Comparison of ENCODE assay signal across 14 cellular contexts in genomic region chr17:7515912-7516610, GRCh38. TPM values are rescaled to one million over a fixed set of nuclear protein-coding genes. Genes with fewer than 3 reads are reported as not detected.
DNase-seq lines count a peak whose midpoint lies in the region; ATAC-seq and TF ChIP-seq lines count a peak whose summit lies in the region.
"Had no signal": no experiment of that assay in that cellular context is flagged by ENCODE, and none has a peak within 500 bp of the region (broad histone marks: within the 10 kb centered on the region; RNA-seq: fewer than 3 reads in every experiment).

No MANE protein-coding gene starts in this region.

- no peaks in the 10 kb centered on the region for H3K27me3 ChIP-seq in colonic mucosa

- H3K36me3 ChIP-seq in colonic mucosa: peaks cover 13% of the 10 kb centered on the region

- no peak overlapping the region for H3K4me3 ChIP-seq in colonic mucosa
- H3K4me3 ChIP-seq: GM12878, SK-N-MC had no signal

- H3K9ac ChIP-seq in colonic mucosa (ENCODE audit: low read depth in 2 of 2, low read length in 2 of 2): peak overlapping the region in 1 of 2 donors; percentile 21

- peak; percentile 61 for DNase-seq in MV-4-11 (lab: John Stamatoyannopoulos, UW)
- DNase-seq in colonic mucosa: peak; percentile 74
- DNase-seq in HCEC 1CT: no peak
- DNase-seq: activated naive CD8-positive, alpha-beta T cell treated with anti-CD3 and anti-CD28 coated beads for 36 hours; C1 segment of cervical spinal cord; glutamatergic neuron; NCI-H2227 treated with DMSO at 0.1 percent for 48 hours had no signal

- TF ChIP-seq CTCF in colonic mucosa (IDR thresholded peaks at IDR 0.05): no peak
- no peak for TF ChIP-seq CTCF in nephron (IDR thresholded peaks at IDR 0.05; ENCODE audit: unreplicated experiment in 3 of 3)

- H3K9me3 ChIP-seq in colonic mucosa: no peaks in the 10 kb centered on the region

- H3K4me1 ChIP-seq in colonic mucosa: peaks cover 6% of the 10 kb centered on the region

- H3K27ac Mint-ChIP-seq in nephron: peak overlapping the region; percentile 13 to 70 (median 38)
- H3K27ac Mint-ChIP-seq: activated naive CD8-positive, alpha-beta T cell treated with anti-CD3 and anti-CD28 coated beads for 36 hours had no signal

- no peaks in the 10 kb centered on the region for H3K9me3 Mint-ChIP-seq in nephron
- H3K9me3 Mint-ChIP-seq: activated naive CD8-positive, alpha-beta T cell treated with anti-CD3 and anti-CD28 coated beads for 36 hours had no signal

- intact Hi-C loops in colonic mucosa (cut with DNase I): loop anchor here (2.0 to 10.0 kb wide), 2 partner anchors 45 to 161 kb away; partner anchors contain the start of genes KCTD11, SENP3 and TMEM95

- ATAC-seq in HG03571 (IDR thresholded peaks at IDR 0.05; ENCODE audit: unreplicated experiment) (no peak), GM21447 (IDR thresholded peaks at IDR 0.05; ENCODE audit: unreplicated experiment) (no peak)
- ATAC-seq: GM12878 had no signal

- no peaks in the 10 kb centered on the region for H3K27me3 Mint-ChIP-seq in nephron (ENCODE audit: low read depth)
- H3K27me3 Mint-ChIP-seq: activated naive CD8-positive, alpha-beta T cell treated with anti-CD3 and anti-CD28 coated beads for 36 hours had no signal

- H3K4me1 Mint-ChIP-seq in nephron: peaks cover 4% of the 10 kb centered on the region
- H3K4me1 Mint-ChIP-seq: activated naive CD8-positive, alpha-beta T cell treated with anti-CD3 and anti-CD28 coated beads for 36 hours had no signal

- H3K27ac ChIP-seq in colonic mucosa: peak overlapping the region; percentile 53
- H3K27ac ChIP-seq: VCaP had no signal

- no peak overlapping the region for H3K4me3 Mint-ChIP-seq in nephron
- H3K4me3 Mint-ChIP-seq: activated naive CD8-positive, alpha-beta T cell treated with anti-CD3 and anti-CD28 coated beads for 36 hours had no signal

- H3K36me3 Mint-ChIP-seq in nephron (ENCODE audit: low read depth): peaks cover 40% of the 10 kb centered on the region

RNA-seq across cellular contexts. Expression of gene POLR2A, which starts 31.9 kb away (rescaled TPM):
- 100 to 1,000 TPM in 1 of 2 donors, 10 to 100 TPM in 1; 73.5 to 137 TPM for total RNA-seq in colonic mucosa

RNA-seq across cellular contexts. Expression of gene TNFSF12, which starts 32.8 kb away (rescaled TPM):
- 10 to 100 TPM; 11.4 to 18.3 TPM for total RNA-seq in colonic mucosa

RNA-seq across cellular contexts. Expression of gene SLC35G6, which starts 34.8 kb away (rescaled TPM):
- not detected for total RNA-seq in colonic mucosa
- total RNA-seq: activated naive CD8-positive, alpha-beta T cell treated with anti-CD3 and anti-CD28 coated beads for 36 hours; GM12878; kidney epithelial cell had no signal

RNA-seq across cellular contexts. Expression of gene ZBTB4, which starts 36.6 kb away (rescaled TPM):
- total RNA-seq in colonic mucosa: 10 to 100 TPM; 12.9 to 26.7 TPM

RNA-seq across cellular contexts. Expression of gene TNFSF13, which starts 42.5 kb away (rescaled TPM):
- 100 to 1,000 TPM in 1 of 2 donors, 10 to 100 TPM in 1; 67.5 to 125 TPM for total RNA-seq in colonic mucosa
